ENCODE assay signal across 2 cellular contexts in the genomic region with DNA sequence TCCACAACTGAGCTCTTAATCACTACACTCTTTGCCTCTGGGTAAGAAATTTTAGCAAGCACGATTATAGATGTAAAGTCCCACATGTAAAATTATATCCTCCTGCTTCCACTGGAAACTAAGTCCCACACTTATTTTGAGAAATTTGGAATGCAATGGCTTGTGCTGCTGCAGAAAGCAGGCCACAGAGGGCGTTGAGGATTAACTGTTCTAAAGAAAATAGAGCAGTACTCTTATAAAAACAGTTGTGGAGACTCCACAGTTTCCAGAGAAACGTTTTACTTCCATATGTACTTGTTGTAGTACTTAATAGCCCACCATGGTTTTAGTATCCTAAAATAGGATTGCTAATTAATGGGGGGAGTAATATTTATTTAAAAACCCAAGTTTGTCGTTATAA.
TF ChIP-seq lines count a peak whose summit lies in the region.

No MANE protein-coding gene starts in this region.

TF ChIP-seq in GM23338, 12 proteins besides CTCF, POLR2A, EP300 and RAD21:
- TF ChIP-seq JUNB (IDR thresholded peaks at IDR 0.05; ENCODE audit: unreplicated experiment) (no peak), EZH2phosphoT487 (IDR thresholded peaks at IDR 0.05; ENCODE audit: unreplicated experiment) (no peak)

TF ChIP-seq in K562, 482 proteins besides CTCF, POLR2A, EP300 and RAD21:
- no peak for TF ChIP-seq BRF1 (IDR thresholded peaks at IDR 0.05; ENCODE audit: borderline replicate concordance, extremely low read depth, insufficient read length)
- no peak for TF ChIP-seq BRCA1 (IDR thresholded peaks at IDR 0.05)
- no peak for TF ChIP-seq BRCA1 (CRISPR knock-in tag; IDR thresholded peaks at IDR 0.05)
- no peak for TF ChIP-seq MCM5 (IDR thresholded peaks at IDR 0.05; ENCODE audit: low read depth)
- TF ChIP-seq ZNF551 (CRISPR knock-in tag; IDR thresholded peaks at IDR 0.05), result no peak
- TF ChIP-seq TRIM24 (IDR thresholded peaks at IDR 0.05), result no peak
- no peak for TF ChIP-seq IRF2 (CRISPR knock-in tag; IDR thresholded peaks at IDR 0.05)
- no peak for TF ChIP-seq MCM7 (IDR thresholded peaks at IDR 0.05)
